Comparison of ENCODE assay signal across 8 cellular contexts in genomic region chr18:48806551-48807261, GRCh38.
DNase-seq lines count a peak whose midpoint lies in the region; ATAC-seq, FAIRE-seq and TF ChIP-seq lines count a peak whose summit lies in the region.

No MANE protein-coding gene starts in this region.

- intact Hi-C loops in activated T-helper 1 cell treated with anti-CD3 and anti-CD28 coated beads, Interleukin-12 subunit alpha, Interleukin-12 subunit beta, Interleukin-2, Interleukin-4 antibody, amounts not matched to agents 30 ng/mL and 10 ng/mL and 1 ng/mL, durations not matched to agents 14 hours and 24 hours and 36 hours (cut with micrococcal nuclease): no loop called here
- intact Hi-C loops in heart right ventricle (cut with DNase I): loop anchor here in 1 of 10 donors (10.0 kb wide), 1 partner anchor 58 kb away; no protein-coding TSS in a partner anchor

- H3K27me3 ChIP-seq in heart right ventricle (no peaks in the 10 kb centered on the region), subcutaneous abdominal adipose tissue (ENCODE audit: control insufficient read depth in 5 of 5, insufficient read depth in 4 of 5, low read length in 5 of 5) (no peaks in the 10 kb centered on the region)

- WGBS in heart right ventricle, 2 donors: 52% methylated on average over 11 of the region's 11 CpGs

- no peaks in the 10 kb centered on the region for H3K9me3 Mint-ChIP-seq in activated T-helper 1 cell treated with anti-CD3 and anti-CD28 coated beads, Interleukin-12 subunit alpha, Interleukin-12 subunit beta, Interleukin-2, Interleukin-4 antibody, amounts not matched to agents 30 ng/mL and 10 ng/mL and 1 ng/mL, durations not matched to agents 14 hours and 24 hours and 36 hours

- H3K4me1 Mint-ChIP-seq in activated T-helper 1 cell treated with anti-CD3 and anti-CD28 coated beads, Interleukin-12 subunit alpha, Interleukin-12 subunit beta, Interleukin-2, Interleukin-4 antibody, amounts not matched to agents 30 ng/mL and 10 ng/mL and 1 ng/mL, durations not matched to agents 14 hours and 24 hours and 36 hours (ENCODE audit: low read depth): peaks cover 67% of the 10 kb centered on the region

- H3K4me3 Mint-ChIP-seq in activated T-helper 1 cell treated with anti-CD3 and anti-CD28 coated beads, Interleukin-12 subunit alpha, Interleukin-12 subunit beta, Interleukin-2, Interleukin-4 antibody, amounts not matched to agents 30 ng/mL and 10 ng/mL and 1 ng/mL, durations not matched to agents 14 hours and 24 hours and 36 hours: peak overlapping the region; percentile 38

- peak overlapping the region; percentile 77 for H3K27ac Mint-ChIP-seq in activated T-helper 1 cell treated with anti-CD3 and anti-CD28 coated beads, Interleukin-12 subunit alpha, Interleukin-12 subunit beta, Interleukin-2, Interleukin-4 antibody, amounts not matched to agents 30 ng/mL and 10 ng/mL and 1 ng/mL, durations not matched to agents 14 hours and 24 hours and 36 hours

- ATAC-seq in heart right ventricle: peak; percentile 12 to 79 (median 54)
- ATAC-seq in GM21576 (IDR thresholded peaks at IDR 0.05; ENCODE audit: unreplicated experiment): no peak
- ATAC-seq in GM18867 (IDR thresholded peaks at IDR 0.05; ENCODE audit: unreplicated experiment): no peak

- H3K27me3 Mint-ChIP-seq in activated T-helper 1 cell treated with anti-CD3 and anti-CD28 coated beads, Interleukin-12 subunit alpha, Interleukin-12 subunit beta, Interleukin-2, Interleukin-4 antibody, amounts not matched to agents 30 ng/mL and 10 ng/mL and 1 ng/mL, durations not matched to agents 14 hours and 24 hours and 36 hours (ENCODE audit: insufficient read depth): peaks cover 2% of the 10 kb centered on the region

- H3K4me3 ChIP-seq in heart right ventricle (no peak overlapping the region), subcutaneous abdominal adipose tissue (ENCODE audit: low read depth in 1 of 5, low read length in 5 of 5) (no peak overlapping the region)

- H3K36me3 ChIP-seq in heart right ventricle: no peaks in the 10 kb centered on the region
- peaks cover 3 to 42% (median 35%) of the 10 kb centered on the region in 5 donors for H3K36me3 ChIP-seq in subcutaneous abdominal adipose tissue (ENCODE audit: control insufficient read depth in 5 of 5, insufficient read depth in 5 of 5, low read length in 5 of 5)

- peak overlapping the region in 9 of 10 donors; percentile 45 to 78 (median 56) for H3K27ac ChIP-seq in heart right ventricle
- peak overlapping the region; percentile 63 for H3K27ac ChIP-seq in subcutaneous abdominal adipose tissue (ENCODE audit: low read depth, low read length)

- TF ChIP-seq POLR2A in H54 (IDR thresholded peaks at IDR 0.05; ENCODE audit: low read depth, low read length): no peak

- DNase-seq in LHCN-M2 (ENCODE audit: low read depth) (peak; percentile 48), heart right ventricle (peak in 1 of 2 donors; percentile 46), RKO (ENCODE audit: low spot score) (no peak), H54 (ENCODE audit: insufficient read length, low spot score) (no peak)
- no peak for DNase-seq in activated T-helper 1 cell treated with anti-CD3 and anti-CD28 coated beads, Interleukin-12 subunit alpha, Interleukin-12 subunit beta, Interleukin-2, Interleukin-4 antibody, amounts not matched to agents 30 ng/mL and 10 ng/mL and 1 ng/mL, durations not matched to agents 14 hours and 24 hours and 36 hours (ENCODE audit: low spot score)

- no peak for TF ChIP-seq CTCF in heart right ventricle (IDR thresholded peaks at IDR 0.05)

- FAIRE-seq in H54 (lab: Jason Lieb, UNC): no peak

- no peak overlapping the region for H3K9ac ChIP-seq in subcutaneous abdominal adipose tissue (ENCODE audit: low read length in 5 of 5)

- H3K36me3 Mint-ChIP-seq in activated T-helper 1 cell treated with anti-CD3 and anti-CD28 coated beads, Interleukin-12 subunit alpha, Interleukin-12 subunit beta, Interleukin-2, Interleukin-4 antibody, amounts not matched to agents 30 ng/mL and 10 ng/mL and 1 ng/mL, durations not matched to agents 14 hours and 24 hours and 36 hours (ENCODE audit: low read depth): peaks cover 3% of the 10 kb centered on the region

- H3K9me3 ChIP-seq in heart right ventricle: no peaks in the 10 kb centered on the region
- H3K9me3 ChIP-seq in subcutaneous abdominal adipose tissue (ENCODE audit: control insufficient read depth in 5 of 5, low read length in 5 of 5): no peaks in the 10 kb centered on the region

- H3K4me1 ChIP-seq in heart right ventricle: peaks cover 17 to 75% (median 57%) of the 10 kb centered on the region in 9 donors
- peaks cover 2 to 30% (median 27%) of the 10 kb centered on the region in 5 donors for H3K4me1 ChIP-seq in subcutaneous abdominal adipose tissue (ENCODE audit: control insufficient read depth in 5 of 5, insufficient read depth in 5 of 5, low read length in 5 of 5)

Comparison
In these comparisons a context has a peak if more than half of its experiments do, and no peak if none do; other contexts are left out.
1. ATAC-seq: peak in heart right ventricle (8 of 8); none in GM21576 (single experiment) and GM18867 (single experiment).